In genomic region chr15:51536965-51537574, GRCh38 we compare ENCODE assay signal across 8 cellular contexts.
DNase-seq lines count a peak whose midpoint lies in the region; ATAC-seq and TF ChIP-seq lines count a peak whose summit lies in the region.

No MANE protein-coding gene starts in this region.

- ATAC-seq in GM21447 (IDR thresholded peaks at IDR 0.05; ENCODE audit: unreplicated experiment) = no peak

- no peak overlapping the region for H3K4me3 Mint-ChIP-seq in CD8-positive, alpha-beta memory T cell

- no peaks in the 10 kb centered on the region for H3K9me3 ChIP-seq in CD8-positive, alpha-beta memory T cell (ENCODE audit: low read length)

- H3K27me3 ChIP-seq in CD8-positive, alpha-beta memory T cell (ENCODE audit: insufficient read depth, low read length, poor library complexity, severe bottlenecking) = no peaks in the 10 kb centered on the region

- CTCF ChIA-PET in CD8-positive, alpha-beta memory T cell (lab: Charles Lee) = interaction anchor here (0.8 kb wide), 1 partner anchor 10 kb away, joined by 3 read pairs; no protein-coding TSS in a partner anchor

- H3K36me3 Mint-ChIP-seq in CD8-positive, alpha-beta memory T cell = peaks cover 0 to 1% (median 0%) of the 10 kb centered on the region in 3 donors

- H3K36me3 ChIP-seq in CD8-positive, alpha-beta memory T cell (ENCODE audit: insufficient read depth, low read length) = no peaks in the 10 kb centered on the region

- H3K4me3 ChIP-seq in retinal pigment epithelial cell (ENCODE audit: low read length) = no peak overlapping the region
- no peak overlapping the region for H3K4me3 ChIP-seq in CD8-positive, alpha-beta memory T cell (ENCODE audit: low read length)

- peak; percentile 81 for TF ChIP-seq CTCF in retinal pigment epithelial cell (conservative IDR thresholded peaks at IDR 0.05; ENCODE audit: low read depth, low read length)

- no peak for TF ChIP-seq POLR2A in erythroblast (IDR thresholded peaks at IDR 0.05; ENCODE audit: low read length)

- H3K9me3 Mint-ChIP-seq in CD8-positive, alpha-beta memory T cell = peaks cover 0 to under 1% (median 0%) of the 10 kb centered on the region in 5 donors

- no peaks in the 10 kb centered on the region for H3K4me1 ChIP-seq in CD8-positive, alpha-beta memory T cell (ENCODE audit: insufficient read depth, low read length)

- H3K27ac Mint-ChIP-seq in CD8-positive, alpha-beta memory T cell = no peak overlapping the region

- H3K4me1 Mint-ChIP-seq in CD8-positive, alpha-beta memory T cell = no peaks in the 10 kb centered on the region

- no peak overlapping the region for H3K27ac ChIP-seq in CD8-positive, alpha-beta memory T cell (ENCODE audit: low read depth, low read length)

- H3K27me3 Mint-ChIP-seq in CD8-positive, alpha-beta memory T cell = no peaks in the 10 kb centered on the region

- POLR2A ChIA-PET in CD8-positive, alpha-beta memory T cell (lab: Charles Lee) = no interaction called here

- DNase-seq in DMS 273 (lab: John Stamatoyannopoulos, UW; ENCODE audit: unreplicated experiment) (peak; percentile 10), DMS 273 treated with DMSO at 0.1 percent for 48 hours (lab: John Stamatoyannopoulos, UW) (no peak), NCI-H69 (lab: John Stamatoyannopoulos, UW) (peak; percentile 37), erythroblast (lab: John Stamatoyannopoulos, UW) (peak; percentile 9 to 36), retinal pigment epithelial cell (ENCODE audit: low read depth) (no peak), KG1 (lab: John Stamatoyannopoulos, UW) (no peak)
- DNase-seq in CD8-positive, alpha-beta memory T cell = no peak

Comparison
In these comparisons a context has a peak if more than half of its experiments do, and no peak if none do; other contexts are left out.
1. DNase-seq: peak in DMS 273 (single experiment), NCI-H69 (single experiment) and erythroblast (2 of 2); none in DMS 273 treated with DMSO at 0.1 percent for 48 hours (single experiment), retinal pigment epithelial cell (single experiment), KG1 (single experiment) and CD8-positive, alpha-beta memory T cell (0 of 5).